ENCODE assay signal across 8 cellular contexts in genomic region chr4:176319704-176320339, GRCh38. TPM values are rescaled to one million over a fixed set of nuclear protein-coding genes. Genes with fewer than 3 reads are reported as not detected.
DNase-seq lines count a peak whose midpoint lies in the region; ATAC-seq lines count a peak whose summit lies in the region.

Gene SPCS3 (plus strand): TSS chr4:176319966. CDS start chr4:176320077, 111 bp downstream.

- peak within 1 kb of the TSS; percentile 84 for H3K18ac ChIP-seq in mesendoderm (ENCODE audit: low read length)

- H3K4me1 Mint-ChIP-seq in activated CD8-positive, alpha-beta memory T cell treated with anti-CD3 and anti-CD28 coated beads, Interleukin-2, amount 10 ng/mL, durations not matched to agents 7 days and 5 days = peaks cover 34% of the 10 kb centered on the region

- H3K36me3 ChIP-seq in NT2/D1 (ENCODE audit: insufficient read depth, insufficient read length, low read length) (peaks cover 11% of the 10 kb centered on the region), endocrine pancreas (ENCODE audit: control insufficient read depth, insufficient read depth, low read length) (no peaks in the 10 kb centered on the region), mesendoderm (ENCODE audit: control insufficient read depth, insufficient read depth, low read length) (no peaks in the 10 kb centered on the region)

- no peaks in the 10 kb centered on the region for H3K9me3 ChIP-seq in NT2/D1 (ENCODE audit: insufficient read depth, low read length)
- no peaks in the 10 kb centered on the region for H3K9me3 ChIP-seq in endocrine pancreas (ENCODE audit: control insufficient read depth, low read length)

- WGBS in mesendoderm (ENCODE audit: extremely low coverage, insufficient coverage, low lambda C conversion rate) = no CpG with 5 or more reads among the region's 94 CpGs

- no peaks in the 10 kb centered on the region for H3K79me1 ChIP-seq in mesendoderm (ENCODE audit: low read length)

- H4K8ac ChIP-seq in mesendoderm (ENCODE audit: low read depth, low read length) = no peak within 1 kb of the TSS

- peak within 1 kb of the TSS; percentile 82 for H3K27ac ChIP-seq in mesendoderm (ENCODE audit: low read depth, low read length)

- H3K27me3 ChIP-seq in NT2/D1 (ENCODE audit: insufficient read depth, insufficient read length) (no peaks in the 10 kb centered on the region), endocrine pancreas (ENCODE audit: control insufficient read depth, insufficient read depth, low read length) (no peaks in the 10 kb centered on the region), mesendoderm (ENCODE audit: insufficient read depth, low read length, poor library complexity) (no peaks in the 10 kb centered on the region)

- peak within 1 kb of the TSS; percentile 97 for H3K4me3 Mint-ChIP-seq in activated CD8-positive, alpha-beta memory T cell treated with anti-CD3 and anti-CD28 coated beads, Interleukin-2, amount 10 ng/mL, durations not matched to agents 7 days and 5 days

- H3K4me1 ChIP-seq in NT2/D1 (ENCODE audit: insufficient read depth, insufficient read length) (no peaks in the 10 kb centered on the region), endocrine pancreas (ENCODE audit: control insufficient read depth, insufficient read depth, low read length) (peaks cover 20% of the 10 kb centered on the region), mesendoderm (ENCODE audit: control insufficient read depth, low read depth, low read length) (no peaks in the 10 kb centered on the region)

- H3K4ac ChIP-seq in mesendoderm (ENCODE audit: low read depth, low read length) = peak within 1 kb of the TSS; percentile 92

- DNase-seq in COR-L47 (lab: John Stamatoyannopoulos, UW) (peak; percentile 96), HUDEP-2 (lab: John Stamatoyannopoulos, UW; ENCODE audit: unreplicated experiment in 76 of 76) (peak in 75 of 76 experiments; percentile 34 to 94 (median 87)), NT2/D1 (ENCODE audit: low read depth, low spot score) (peak; percentile 75), mesendoderm (peak; percentile 97)
- DNase-seq in activated CD8-positive, alpha-beta memory T cell treated with anti-CD3 and anti-CD28 coated beads, Interleukin-2, amount 10 ng/mL, durations not matched to agents 7 days and 5 days = peak; percentile 94
- peak; percentile 91 for DNase-seq in stimulated activated CD8-positive, alpha-beta memory T cell treated with anti-CD3 and anti-CD28 coated beads, Interleukin-15, amount 100 ng/mL, for 1 hour (ENCODE audit: low read depth)

- H3K27ac Mint-ChIP-seq in activated CD8-positive, alpha-beta memory T cell treated with anti-CD3 and anti-CD28 coated beads, Interleukin-2, amount 10 ng/mL, durations not matched to agents 7 days and 5 days = peak within 1 kb of the TSS; percentile 95

- peak within 1 kb of the TSS; percentile 2 for H2BK120ac ChIP-seq in mesendoderm (ENCODE audit: low read depth, low read length)

- H2AK5ac ChIP-seq in mesendoderm (ENCODE audit: low read length) = no peak within 1 kb of the TSS

- CTCF ChIA-PET in activated CD8-positive, alpha-beta memory T cell treated with anti-CD3 and anti-CD28 coated beads, Interleukin-2, amount 10 ng/mL, durations not matched to agents 7 days and 5 days (lab: Charles Lee) = interaction anchor here (0.9 to 1.7 kb wide), 2 partner anchors 15 to 21 kb away, joined by 3 to 4 read pairs; no protein-coding TSS in a partner anchor

- ATAC-seq in GM21381 (IDR thresholded peaks at IDR 0.05; ENCODE audit: unreplicated experiment) = peak; percentile 90
- ATAC-seq in activated CD8-positive, alpha-beta memory T cell treated with anti-CD3 and anti-CD28 coated beads, Interleukin-2, amount 10 ng/mL, durations not matched to agents 7 days and 5 days = peak; percentile 90

- peak within 1 kb of the TSS; percentile 45 for H3K4me2 ChIP-seq in mesendoderm (ENCODE audit: low read length)

- H4K5ac ChIP-seq in mesendoderm (ENCODE audit: low read length) = peak within 1 kb of the TSS; percentile 21

- H3K36me3 Mint-ChIP-seq in activated CD8-positive, alpha-beta memory T cell treated with anti-CD3 and anti-CD28 coated beads, Interleukin-2, amount 10 ng/mL, durations not matched to agents 7 days and 5 days = peaks cover 23% of the 10 kb centered on the region

- peak within 1 kb of the TSS; percentile 99 for H3K56ac ChIP-seq in mesendoderm (ENCODE audit: low read length)

- peak within 1 kb of the TSS; percentile 90 for H2BK5ac ChIP-seq in mesendoderm (ENCODE audit: low read length)

- peak within 1 kb of the TSS; percentile 97 for H3K23ac ChIP-seq in mesendoderm (ENCODE audit: low read length)

- peak within 1 kb of the TSS; percentile 90 for H3K4me3 ChIP-seq in NT2/D1 (ENCODE audit: insufficient read length, low read depth)
- H3K4me3 ChIP-seq in endocrine pancreas (ENCODE audit: control insufficient read depth, insufficient read depth, low read length) = peak within 1 kb of the TSS; percentile 99
- H3K4me3 ChIP-seq in mesendoderm (ENCODE audit: low read length) = peak within 1 kb of the TSS; percentile 92

- H3K27me3 Mint-ChIP-seq in activated CD8-positive, alpha-beta memory T cell treated with anti-CD3 and anti-CD28 coated beads, Interleukin-2, amount 10 ng/mL, durations not matched to agents 7 days and 5 days = no peaks in the 10 kb centered on the region

- H3K9ac ChIP-seq in NT2/D1 (ENCODE audit: insufficient read length, low read depth) (peak within 1 kb of the TSS; percentile 98), endocrine pancreas (ENCODE audit: control insufficient read depth, insufficient read depth, low read length) (peak within 1 kb of the TSS; percentile 99), mesendoderm (ENCODE audit: low read length) (peak within 1 kb of the TSS; percentile 99)

- H3K9me3 Mint-ChIP-seq in activated CD8-positive, alpha-beta memory T cell treated with anti-CD3 and anti-CD28 coated beads, Interleukin-2, amount 10 ng/mL, durations not matched to agents 7 days and 5 days (ENCODE audit: low read depth) = no peaks in the 10 kb centered on the region

- H2BK15ac ChIP-seq in mesendoderm (replicated peaks; ENCODE audit: low read depth) = no peak within 1 kb of the TSS

- peaks cover 30% of the 10 kb centered on the region for H3K79me2 ChIP-seq in mesendoderm (ENCODE audit: control insufficient read depth, insufficient read depth, low read length)

RNA-seq across cellular contexts. Expression of gene SPCS3, which starts in this region (rescaled TPM):
- total RNA-seq in activated CD8-positive, alpha-beta memory T cell treated with anti-CD3 and anti-CD28 coated beads, Interleukin-2, amount 10 ng/mL, durations not matched to agents 7 days and 5 days = 100 to 1,000 TPM; 154 to 169 TPM
- 71.5 TPM for polyA plus RNA-seq in mesendoderm (2013, experiment 1 of 2)
- 69.3 TPM for polyA plus RNA-seq in mesendoderm (2013, experiment 2 of 2)

Comparison
In these comparisons a context has a peak if more than half of its experiments do, and no peak if none do; other contexts are left out.
1. Peak in every context shown above with its lines: DNase-seq, ATAC-seq, H3K4me3 ChIP-seq and H3K27ac ChIP-seq.